In genomic region chr1:7471836-7472235, GRCh38 we compare ENCODE assay signal across 12 cellular contexts.
DNase-seq lines count a peak whose midpoint lies in the region; ATAC-seq and TF ChIP-seq lines count a peak whose summit lies in the region.
"Had no signal": no experiment of that assay in that cellular context is flagged by ENCODE, and none has a peak within 500 bp of the region (broad histone marks: within the 10 kb centered on the region; RNA-seq: fewer than 3 reads in every experiment).

No MANE protein-coding gene starts in this region.

- H3K4me3 ChIP-seq in epithelial cell of proximal tubule (ENCODE audit: low read depth, low read length) = no peak overlapping the region
- H3K4me3 ChIP-seq in osteoblast (ENCODE audit: insufficient read depth, low read length) = no peak overlapping the region
- no peak overlapping the region for H3K4me3 ChIP-seq in aorta (ENCODE audit: low read length in 2 of 2)

- peak overlapping the region; percentile 99 for H3K27ac ChIP-seq in osteoblast (ENCODE audit: low read depth, low read length)
- peak overlapping the region in 1 of 2 donors; percentile 67 for H3K27ac ChIP-seq in aorta (ENCODE audit: low read depth in 1 of 2, low read length in 2 of 2)

- in situ Hi-C loops in Caki2 (cut with HindIII; ENCODE audit: low pct_unique_long_range_greater_than_20kb, low sequenced_read_pairs) = no loop called here
- in situ Hi-C loops in GM13976 (cut with MboI; ENCODE audit: low sequenced_read_pairs, unreplicated experiment) = no loop called here

- 57 to 60% methylated on average over 14 of the region's 14 CpGs for WGBS in aorta, 2 donors

- H3K9me3 ChIP-seq in osteoblast (ENCODE audit: low read depth, low read length) = no peaks in the 10 kb centered on the region
- H3K9me3 ChIP-seq in aorta (ENCODE audit: control insufficient read depth, low read length) = no peaks in the 10 kb centered on the region
- H3K9me3 ChIP-seq: Caco-2 had no signal

- no peaks in the 10 kb centered on the region for H4K20me1 ChIP-seq in osteoblast (ENCODE audit: insufficient read depth, low read length)

- no peaks in the 10 kb centered on the region for H3K79me2 ChIP-seq in osteoblast (ENCODE audit: insufficient read depth, low read length)

- peak overlapping the region; percentile 78 for H2AFZ ChIP-seq in osteoblast (ENCODE audit: low read length)

- intact Hi-C loops in aorta (cut with DNase I) = no loop called here

- no peak for ATAC-seq in aorta (ENCODE audit: low FRiP score)
- no peak for ATAC-seq in GM18867 (IDR thresholded peaks at IDR 0.05; ENCODE audit: unreplicated experiment)

- no peak for TF ChIP-seq CTCF in epithelial cell of proximal tubule (conservative IDR thresholded peaks at IDR 0.05; ENCODE audit: low read depth, low read length)
- no peak for TF ChIP-seq CTCF in osteoblast (IDR thresholded peaks at IDR 0.05; ENCODE audit: extremely low read depth, low read depth, low read length)
- no peak for TF ChIP-seq CTCF in GM13976 (IDR thresholded peaks at IDR 0.05; ENCODE audit: borderline replicate concordance, control extremely low read depth, extremely low read depth, insufficient read depth, missing control alignments)

- peak overlapping the region; percentile 27 for H3K4me2 ChIP-seq in osteoblast (ENCODE audit: insufficient read depth, low read length)

- H3K27me3 ChIP-seq in osteoblast (ENCODE audit: insufficient read depth, low read length) (no peaks in the 10 kb centered on the region), aorta (ENCODE audit: control insufficient read depth in 1 of 2, insufficient read depth in 2 of 2, low read length in 1 of 2) (no peaks in the 10 kb centered on the region)

- DNase-seq in Caki2 (ENCODE audit: low read depth) (peak; percentile 62), NCI-H446 treated with DMSO at 0.1 percent for 48 hours (lab: John Stamatoyannopoulos, UW) (peak; percentile 27), epithelial cell of proximal tubule (ENCODE audit: low read depth) (peak; percentile 22), osteoblast (ENCODE audit: insufficient read length, low spot score, missing footprints) (peak; percentile 93), HT-29 (ENCODE audit: low spot score) (no peak), aorta (no peak), GM13976 (ENCODE audit: low spot score) (no peak)
- DNase-seq: activated gamma-delta T cell treated with Interleukin-2 at 50 U/mL for 16 hours; Caco-2; NCI-H82; stimulated activated CD4-positive, alpha-beta T cell treated with anti-CD3 and anti-CD28 coated beads, Interleukin-4, amount 100 ng/mL, for 1 hour had no signal

- peaks cover 41% of the 10 kb centered on the region for H3K4me1 ChIP-seq in osteoblast (ENCODE audit: insufficient read depth, low read length)
- peaks cover 0 to 1% of the 10 kb centered on the region in 2 donors for H3K4me1 ChIP-seq in aorta (ENCODE audit: control insufficient read depth in 1 of 2, insufficient read depth in 2 of 2, low read length in 2 of 2)
- H3K4me1 ChIP-seq: Caco-2 had no signal

- H3K36me3 ChIP-seq in osteoblast (ENCODE audit: insufficient read depth, low read length) = no peaks in the 10 kb centered on the region
- no peaks in the 10 kb centered on the region for H3K36me3 ChIP-seq in aorta (ENCODE audit: control insufficient read depth in 1 of 2, insufficient read depth in 2 of 2, low read length in 1 of 2)

Comparison
In these comparisons a context has a peak if more than half of its experiments do, and no peak if none do; other contexts are left out.
1. DNase-seq: peak in Caki2 (single experiment), NCI-H446 treated with DMSO at 0.1 percent for 48 hours (single experiment), epithelial cell of proximal tubule (single experiment) and osteoblast (single experiment); none in HT-29 (single experiment), aorta (0 of 2) and GM13976 (single experiment).